In the genomic region with DNA sequence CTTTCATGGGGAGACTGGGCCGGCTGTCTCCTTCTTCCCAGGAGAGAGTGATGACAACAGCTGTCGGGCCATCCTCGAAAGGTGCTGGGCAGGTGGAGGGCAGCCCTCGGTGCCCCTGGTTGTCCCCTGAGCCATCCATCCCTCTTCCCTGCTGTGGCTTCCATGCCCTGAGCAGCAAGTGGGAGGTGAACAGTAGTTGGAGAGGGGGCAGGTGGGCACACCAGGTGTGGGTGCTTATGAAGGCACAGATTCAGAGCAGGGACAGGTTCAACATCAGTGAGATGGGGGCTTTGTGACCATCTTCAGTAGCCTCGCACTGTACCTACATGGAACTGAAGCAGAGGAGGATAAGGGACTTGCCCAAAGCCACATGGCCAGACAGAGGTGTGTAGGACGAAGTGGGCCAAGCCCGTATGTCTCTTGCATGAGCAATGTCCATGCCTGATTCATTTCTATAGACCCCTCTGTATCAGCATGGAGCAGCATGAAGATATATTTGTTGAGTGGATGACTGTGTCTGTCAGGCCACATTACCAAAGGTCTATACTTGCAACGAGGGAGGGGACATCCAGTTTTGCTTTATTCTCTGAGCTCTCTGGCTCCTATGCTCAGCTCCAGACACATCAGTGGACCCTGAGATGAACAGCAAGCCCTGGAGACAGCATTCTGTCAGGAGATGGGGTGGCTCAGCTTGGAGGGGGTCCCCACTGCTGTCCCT, we compare ENCODE assay signal across 14 cellular contexts.
DNase-seq lines count a peak whose midpoint lies in the region; ATAC-seq, FAIRE-seq and TF ChIP-seq lines count a peak whose summit lies in the region.
"Had no signal": no experiment of that assay in that cellular context is flagged by ENCODE, and none has a peak within 500 bp of the region (broad histone marks: within the 10 kb centered on the region; RNA-seq: fewer than 3 reads in every experiment).

No MANE protein-coding gene starts in this region.

- H3K36me3 Mint-ChIP-seq in osteocyte (ENCODE audit: unreplicated experiment), result no peaks in the 10 kb centered on the region

- POLR2A ChIA-PET in OCI-LY7 (lab: Charles Lee) (interaction anchor here (0.7 kb wide), 1 partner anchor 9 kb away, joined by 3 read pairs; no protein-coding TSS in a partner anchor), H1 (lab: Charles Lee; ENCODE audit: partially characterized antibody) (interaction anchor here (0.6 to 1.2 kb wide), 3 partner anchors 157 to 231 kb away, joined by 3 to 4 read pairs (median 3); no protein-coding TSS in a partner anchor)

- no peak for DNase-seq in GM06990 (ENCODE audit: extremely low read depth, insufficient read length)
- DNase-seq in HTR-8/SVneo (ENCODE audit: insufficient read length, low spot score), result no peak
- DNase-seq in OCI-LY7 (ENCODE audit: low spot score), result no peak
- no peak for DNase-seq in H1 (ENCODE audit: low read depth in 1 of 2, low spot score in 2 of 2)
- no peak for DNase-seq in osteocyte (ENCODE audit: extremely low spot score, unreplicated experiment)
- no peak for DNase-seq in midbrain (lab: John Stamatoyannopoulos, UW)
- DNase-seq in GM19239 (ENCODE audit: insufficient read length, low spot score), result no peak
- DNase-seq: CD4-positive, alpha-beta T cell; DMS79; GM23248 had no signal

- H4K8ac ChIP-seq in H1 (ENCODE audit: extremely low read depth, insufficient read depth, low read length), result no peak overlapping the region

- H3K9me3 ChIP-seq in OCI-LY7 (ENCODE audit: low read length) (no peaks in the 10 kb centered on the region), H1 (ENCODE audit: insufficient read depth in 2 of 2, low read depth in 1 of 2, low read length in 1 of 2) (no peaks in the 10 kb centered on the region)

- no peak for TF ChIP-seq EP300 in H1 (IDR thresholded peaks at IDR 0.05; ENCODE audit: borderline replicate concordance in 1 of 2, low read depth in 2 of 2, low read length in 2 of 2)

- BruUV-seq in OCI-LY7 (replicated peaks; lab: Mats Ljungman, UMichigan), result no TSS peak

- no peak overlapping the region for H3K18ac ChIP-seq in H1 (ENCODE audit: extremely low read depth, low read length)

- H3K4me3 Mint-ChIP-seq in osteocyte (ENCODE audit: unreplicated experiment), result no peak overlapping the region
- H3K4me3 Mint-ChIP-seq: B cell had no signal

- H3K9me3 Mint-ChIP-seq in osteocyte (ENCODE audit: unreplicated experiment), result no peaks in the 10 kb centered on the region
- H3K9me3 Mint-ChIP-seq: CD4-positive, alpha-beta T cell had no signal

- no peak overlapping the region for H3K14ac ChIP-seq in H1 (ENCODE audit: insufficient read length)

- no peak for TF ChIP-seq POLR2A in H1 (IDR thresholded peaks at IDR 0.05; ENCODE audit: control extremely low read depth in 1 of 2, low read depth in 2 of 2, low read length in 2 of 2)

- H3K4me1 Mint-ChIP-seq in osteocyte (ENCODE audit: unreplicated experiment), result peaks cover 6% of the 10 kb centered on the region

- H2AFZ ChIP-seq in OCI-LY7 (ENCODE audit: low read length), result no peak overlapping the region
- H2AFZ ChIP-seq in H1 (ENCODE audit: low read length), result no peak overlapping the region

- H3K23me2 ChIP-seq in H1 (ENCODE audit: low read depth, low read length), result peaks cover 1% of the 10 kb centered on the region; the same call in 1 of the 2 replicates

- no peak overlapping the region for H2BK15ac ChIP-seq in H1 (ENCODE audit: low read length)

- ATAC-seq in HG02588 (IDR thresholded peaks at IDR 0.05; ENCODE audit: unreplicated experiment), result no peak

- no peak overlapping the region for H3K56ac ChIP-seq in H1 (replicated peaks; ENCODE audit: insufficient read length, low read depth, low read length)

- CTCF ChIA-PET in OCI-LY7 (lab: Charles Lee; ENCODE audit: unreplicated experiment) (interaction anchor here (0.5 to 0.6 kb wide), 3 partner anchors 13 to 177 kb away, joined by 3 read pairs; a partner anchor contains a TSS), H1 (lab: Charles Lee; ENCODE audit: partially characterized antibody) (interaction anchor here (0.8 to 34.9 kb wide), 56 partner anchors 9 to 882 kb away, joined by 3 to 772 read pairs (median 6); a partner anchor contains a TSS)

- no peak overlapping the region for H3K9ac ChIP-seq in H1 (replicated peaks in 1 of 4; ENCODE audit: extremely low read depth in 1 of 4, low read depth in 3 of 4, low read length in 3 of 4)
- H3K9ac ChIP-seq: GM23248 had no signal

- no peaks in the 10 kb centered on the region for H3K9me2 ChIP-seq in OCI-LY7 (ENCODE audit: insufficient read depth, low read length)

- no peaks in the 10 kb centered on the region for H3K36me3 ChIP-seq in GM06990 (ENCODE audit: control insufficient read depth, insufficient read depth, low read length)
- no peaks in the 10 kb centered on the region for H3K36me3 ChIP-seq in OCI-LY7 (ENCODE audit: insufficient read depth, low read length)
- no peaks in the 10 kb centered on the region for H3K36me3 ChIP-seq in H1 (ENCODE audit: control insufficient read depth in 2 of 4, insufficient read depth in 4 of 4, low read length in 3 of 4)

- H3K4me3 ChIP-seq in GM06990 (replicated peaks; ENCODE audit: low read depth, low read length) (no peak overlapping the region), OCI-LY7 (ENCODE audit: low read depth, low read length, poor library complexity, severe bottlenecking) (no peak overlapping the region), H1 (ENCODE audit: extremely low read depth in 1 of 4, insufficient read depth in 2 of 4, low read depth in 3 of 4, low read length in 4 of 4) (no peak overlapping the region)

- intact Hi-C loops in OCI-LY7 (cut with micrococcal nuclease; ENCODE audit: unreplicated experiment), result loop anchor here (1.0 kb wide), 1 partner anchor 229 kb away; no protein-coding TSS in a partner anchor

- no peak overlapping the region for H3K27ac Mint-ChIP-seq in osteocyte (ENCODE audit: unreplicated experiment)
- H3K27ac Mint-ChIP-seq: B cell; CD4-positive, alpha-beta T cell had no signal

- 84% methylated on average over 8 of the region's 8 CpGs; no CpG with 5 or more reads in 1 of the 2 experiments for WGBS in H1 (ENCODE audit: extremely low coverage in 1 of 2, insufficient coverage in 1 of 2, insufficient read length in 1 of 2, insufficient replicate concordance in 2 of 2, low coverage in 1 of 2, low lambda C conversion rate in 2 of 2, missing lambda C conversion rate in 1 of 2), 2 experiments

- H3K27me3 ChIP-seq in GM06990 (replicated peaks; ENCODE audit: control insufficient read depth, insufficient read depth, low read length) (no peaks in the 10 kb centered on the region; the same call in 1 of the 2 replicates), H1 (replicated peaks in 1 of 4; ENCODE audit: control insufficient read depth in 3 of 4, extremely low read depth in 1 of 4, insufficient read depth in 3 of 4, low read length in 3 of 4) (peaks cover 1 to 31% (median 27%) of the 10 kb centered on the region in 4 experiments)

- H3K23ac ChIP-seq in H1 (ENCODE audit: insufficient read length), result no peak overlapping the region

- H4K20me1 ChIP-seq in OCI-LY7 (ENCODE audit: insufficient read depth, low read length) (no peaks in the 10 kb centered on the region), H1 (replicated peaks in 1 of 2; ENCODE audit: control insufficient read depth in 1 of 2, insufficient read depth in 2 of 2, low read length in 2 of 2) (no peaks in the 10 kb centered on the region)

- H3K4ac ChIP-seq in H1 (replicated peaks; ENCODE audit: insufficient read length, low read depth, low read length), result no peak overlapping the region

- H2BK20ac ChIP-seq in H1 (ENCODE audit: low read length), result no peak overlapping the region

- H3K4me2 ChIP-seq in OCI-LY7 (ENCODE audit: low read length), result no peak overlapping the region
- no peak overlapping the region for H3K4me2 ChIP-seq in H1 (ENCODE audit: insufficient read depth in 1 of 2, low read depth in 2 of 2, low read length in 2 of 2)

- H2BK12ac ChIP-seq in H1 (ENCODE audit: low read depth, low read length), result 0 out of 2 replicates have a peak overlapping the region, but pooled peaks have one; percentile 12

- FAIRE-seq in HTR-8/SVneo (lab: Jason Lieb, UNC) (peak; percentile 4), H1 (lab: Jason Lieb, UNC) (no peak), GM19239 (lab: Jason Lieb, UNC) (no peak)
- FAIRE-seq: A204.1, HepG2 had no signal

- no peak for TF ChIP-seq RAD21 in H1 (IDR thresholded peaks at IDR 0.05 in 1 of 2, conservative IDR thresholded peaks at IDR 0.05 in 1 of 2; ENCODE audit: low read depth in 2 of 2, low read length in 2 of 2)

- H3K4me1 ChIP-seq in OCI-LY7 (ENCODE audit: insufficient read depth, low read length, poor library complexity, severe bottlenecking), result no peaks in the 10 kb centered on the region
- H3K4me1 ChIP-seq in H1 (replicated peaks in 1 of 4; ENCODE audit: control insufficient read depth in 3 of 4, insufficient read depth in 4 of 4, low read length in 3 of 4), result peaks cover 0 to 8% (median 6%) of the 10 kb centered on the region in 4 experiments; a peak in 5 of 7 replicates

- peak; percentile 30 for TF ChIP-seq CTCF in GM06990 (IDR thresholded peaks at IDR 0.05; ENCODE audit: insufficient read depth, low read length, poor library complexity, severe bottlenecking)
- peak; percentile 69 for TF ChIP-seq CTCF in OCI-LY7 (conservative IDR thresholded peaks at IDR 0.05; ENCODE audit: low read length)
- no peak for TF ChIP-seq CTCF in H1 (IDR thresholded peaks at IDR 0.05; ENCODE audit: control extremely low read depth in 1 of 3, insufficient read depth in 1 of 3, low read depth in 1 of 3, low read length in 3 of 3)
- TF ChIP-seq CTCF in osteocyte (IDR thresholded peaks at IDR 0.05), result no peak

- H2BK120ac ChIP-seq in H1 (replicated peaks; ENCODE audit: low read depth, low read length), result no peak overlapping the region

- no peaks in the 10 kb centered on the region for H3K79me1 ChIP-seq in H1 (ENCODE audit: low read depth, low read length)

- peaks cover 11% of the 10 kb centered on the region for H3K27me3 Mint-ChIP-seq in osteocyte (ENCODE audit: unreplicated experiment)

- H2AK5ac ChIP-seq in H1 (ENCODE audit: low read depth, low read length), result no peak overlapping the region

- no peak overlapping the region for H4K5ac ChIP-seq in H1 (ENCODE audit: insufficient read length, low read depth, low read length)

- no peak overlapping the region for H3K27ac ChIP-seq in OCI-LY7 (ENCODE audit: low read depth, low read length, poor library complexity, severe bottlenecking)
- H3K27ac ChIP-seq in H1 (ENCODE audit: low read depth, low read length), result no peak overlapping the region
- H3K27ac ChIP-seq: GM23248 had no signal

- no peaks in the 10 kb centered on the region for H3K79me2 ChIP-seq in OCI-LY7 (ENCODE audit: insufficient read depth, low read depth, low read length)
- H3K79me2 ChIP-seq in H1 (ENCODE audit: control insufficient read depth in 1 of 2, insufficient read depth in 2 of 2, low read length in 2 of 2), result no peaks in the 10 kb centered on the region

- no peak overlapping the region for H2BK5ac ChIP-seq in H1 (ENCODE audit: low read depth, low read length)

- no peak overlapping the region for H4K91ac ChIP-seq in H1 (replicated peaks; ENCODE audit: insufficient read length, low read length)

TF ChIP-seq in H1, 55 proteins besides CTCF, POLR2A, EP300 and RAD21 (continues in another document):
- TF ChIP-seq SP4 (IDR thresholded peaks at IDR 0.05; ENCODE audit: low read length), result no peak
- no peak for TF ChIP-seq SAP30 (IDR thresholded peaks at IDR 0.05; ENCODE audit: insufficient read depth, insufficient replicate concordance, low read length)

Comparison
In these comparisons a context has a peak if more than half of its experiments do, and no peak if none do; other contexts are left out.
1. CTCF ChIP-seq: peak in GM06990 (single experiment) and OCI-LY7 (single experiment); none in H1 (0 of 3) and osteocyte (single experiment).